Comparison of ENCODE assay signal across 10 cellular contexts in the genomic region with DNA sequence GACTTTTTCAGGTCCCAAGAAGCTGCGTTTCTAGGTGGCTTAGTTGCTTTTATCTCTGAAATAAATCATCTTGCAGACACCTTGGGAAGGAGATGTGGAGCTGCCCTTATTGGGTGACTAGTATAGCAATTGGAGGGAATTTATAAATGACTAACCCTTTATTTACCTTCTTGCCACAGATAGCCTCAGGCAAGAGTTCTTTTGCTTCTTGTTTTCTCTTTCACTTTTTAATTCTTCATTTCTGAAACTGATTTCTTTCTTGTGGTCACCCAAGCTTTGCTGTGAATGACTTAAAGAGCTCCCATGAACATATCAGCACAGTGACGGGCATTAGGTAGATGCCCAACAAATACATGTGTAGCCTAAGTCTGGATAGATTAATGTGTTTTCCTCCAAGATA. TPM values are rescaled to one million over a fixed set of nuclear protein-coding genes. Genes with fewer than 3 reads are reported as not detected.
A peak's percentile ranks its signal among the peaks of the same experiment; 100 is the strongest.
DNase-seq lines count a peak whose midpoint lies in the region; ATAC-seq and TF ChIP-seq lines count a peak whose summit lies in the region.
"Had no signal": no experiment of that assay in that cellular context is flagged by ENCODE, and none has a peak within 500 bp of the region (broad histone marks: within the 10 kb centered on the region; RNA-seq: fewer than 3 reads in every experiment).

No MANE protein-coding gene starts in this region.

- H3K4me1 ChIP-seq in endodermal cell (ENCODE audit: control insufficient read depth, insufficient read depth, low read length) = peaks cover 10% of the 10 kb centered on the region
- H3K4me1 ChIP-seq: gastroesophageal sphincter had no signal

- no peaks in the 10 kb centered on the region for H3K36me3 Mint-ChIP-seq in endodermal cell (ENCODE audit: low read depth)
- H3K36me3 Mint-ChIP-seq: activated naive CD8-positive, alpha-beta T cell had no signal

- TF ChIP-seq CTCF in endodermal cell (conservative IDR thresholded peaks at IDR 0.05) = no peak
- no peak for TF ChIP-seq CTCF in brain microvascular endothelial cell (IDR thresholded peaks at IDR 0.05; ENCODE audit: low read depth, low read length, missing control alignments)

- H3K4me3 ChIP-seq in endodermal cell (ENCODE audit: low read length) = peak overlapping the region; percentile 66
- no peak overlapping the region for H3K4me3 ChIP-seq in brain microvascular endothelial cell (ENCODE audit: low read depth, low read length)
- H3K4me3 ChIP-seq: gastroesophageal sphincter had no signal

- peak overlapping the region; percentile 33 for H3K27ac Mint-ChIP-seq in endodermal cell
- H3K27ac Mint-ChIP-seq: activated naive CD8-positive, alpha-beta T cell had no signal

- DNase-seq in endodermal cell (no peak), left ventricle myocardium superior (no peak), posterior vena cava (ENCODE audit: low spot score) (no peak), brain microvascular endothelial cell (no peak)
- no peak for DNase-seq in stimulated activated CD4-positive, alpha-beta T cell treated with anti-CD3 and anti-CD28 coated beads, Interleukin-4, amount 100 ng/mL, for 1 hour

- H3K9ac ChIP-seq in endodermal cell (ENCODE audit: extremely low read depth, low read length, poor library complexity, severe bottlenecking) = no peak overlapping the region

- in situ Hi-C loops in brain microvascular endothelial cell (cut with HindIII; ENCODE audit: low pct_ligation_motif_present, low sequenced_read_pairs) = no loop called here

- H3K4me3 Mint-ChIP-seq in endodermal cell = no peak overlapping the region
- H3K4me3 Mint-ChIP-seq: activated naive CD8-positive, alpha-beta T cell had no signal

- H3K4me1 Mint-ChIP-seq in endodermal cell = peaks cover 45% of the 10 kb centered on the region

- no peak overlapping the region for H3K27ac ChIP-seq in endodermal cell (ENCODE audit: low read depth, low read length)
- no peak overlapping the region for H3K27ac ChIP-seq in brain microvascular endothelial cell
- H3K27ac ChIP-seq: gastroesophageal sphincter had no signal

- 50% methylated on average over 2 of the region's 2 CpGs; no CpG with 5 or more reads in 1 of the 2 experiments for WGBS in endodermal cell (ENCODE audit: insufficient coverage in 1 of 2, insufficient read length in 1 of 2), 2 experiments

- H3K9me3 Mint-ChIP-seq in endodermal cell = no peaks in the 10 kb centered on the region

- H3K27me3 ChIP-seq in endodermal cell (ENCODE audit: control insufficient read depth, insufficient read depth, low read length, poor library complexity, severe bottlenecking) (no peaks in the 10 kb centered on the region), brain microvascular endothelial cell (replicated peaks) (no peaks in the 10 kb centered on the region)
- H3K27me3 ChIP-seq: gastroesophageal sphincter had no signal

- H3K36me3 ChIP-seq in endodermal cell (ENCODE audit: control insufficient read depth, insufficient read depth, low read length) (peaks cover 25% of the 10 kb centered on the region), brain microvascular endothelial cell (replicated peaks) (no peaks in the 10 kb centered on the region)
- H3K36me3 ChIP-seq: gastroesophageal sphincter had no signal

- ATAC-seq in GM18517 (IDR thresholded peaks at IDR 0.05; ENCODE audit: unreplicated experiment) = peak; percentile 98
- ATAC-seq in GM21526 (IDR thresholded peaks at IDR 0.05; ENCODE audit: low FRiP score, unreplicated experiment) = peak; percentile 92
- peak; percentile 92 for ATAC-seq in HG03280 (IDR thresholded peaks at IDR 0.05; ENCODE audit: unreplicated experiment)
- ATAC-seq in left ventricle myocardium superior = no peak
- ATAC-seq: gastroesophageal sphincter had no signal

- intact Hi-C loops in left ventricle myocardium superior (cut with micrococcal nuclease) (no loop called here), posterior vena cava (cut with DNase I) (no loop called here)

- no peaks in the 10 kb centered on the region for H3K9me3 ChIP-seq in endodermal cell (ENCODE audit: control insufficient read depth, low read length)
- H3K9me3 ChIP-seq: gastroesophageal sphincter had no signal

- no peaks in the 10 kb centered on the region for H3K27me3 Mint-ChIP-seq in endodermal cell (ENCODE audit: insufficient read depth)
- H3K27me3 Mint-ChIP-seq: activated naive CD8-positive, alpha-beta T cell had no signal

RNA-seq across cellular contexts. Expression of a gene that starts 3.0 kb away (rescaled TPM):
- total RNA-seq in endodermal cell (1 to 10 TPM in 1 of 2 donors, under 1 TPM in 1; 0.18 to 1.3 TPM), left ventricle myocardium superior (not detected), posterior vena cava (under 1 TPM; 0.10 to 0.19 TPM)
- polyA plus RNA-seq in endodermal cell (2013, experiment 1 of 2) = 0.82 TPM
- 1.3 TPM for polyA plus RNA-seq in endodermal cell (2013, experiment 2 of 2)
